21 cellular contexts compared by ENCODE assay signal in the genomic region with DNA sequence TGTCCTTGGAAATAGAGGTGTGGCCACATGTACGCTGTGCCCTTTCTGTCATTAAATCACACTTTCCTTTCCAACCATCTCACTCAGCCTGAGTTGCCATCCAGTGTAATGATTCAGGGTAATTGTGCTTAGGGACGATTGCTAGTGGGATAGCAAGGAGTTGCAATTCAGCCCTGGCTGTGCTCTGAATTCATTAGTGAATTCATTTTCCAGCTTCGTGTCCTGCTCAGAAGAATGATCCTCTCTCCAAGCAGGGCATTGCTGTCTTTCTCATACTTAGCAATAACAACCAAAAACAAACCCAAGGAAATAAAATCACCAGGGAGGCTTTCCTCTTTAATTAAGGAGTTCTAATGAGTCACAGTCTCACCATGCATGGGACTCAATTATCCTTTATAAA.
"Had no signal": no experiment of that assay in that cellular context is flagged by ENCODE, and none has a peak within 500 bp of the region (broad histone marks: within the 10 kb centered on the region; RNA-seq: fewer than 3 reads in every experiment).

No MANE protein-coding gene starts in this region.

- H3K4me3 Mint-ChIP-seq: activated CD4-positive, alpha-beta memory T cell treated with anti-CD3 and anti-CD28 coated beads for 36 hours; activated naive CD4-positive, alpha-beta T cell treated with anti-CD3 and anti-CD28 coated beads for 36 hours; activated naive CD8-positive, alpha-beta T cell treated with anti-CD3 and anti-CD28 coated beads, Interleukin-2, amount 10 ng/mL, durations not matched to agents 7 days and 5 days; activated T-cell treated with anti-CD3 and anti-CD28 coated beads, Interleukin-2, amount 50 U/mL, for 72 hours; natural killer cell; stimulated activated naive B cell treated with anti-CD40 and anti-IgM and Interleukin-4, amounts not matched to agents 10 μg/mL and 1 μg/mL and 100 μg/mL, for 72 hours; T-helper 17 cell had no signal

- H3K27ac Mint-ChIP-seq: activated CD4-positive, alpha-beta memory T cell treated with anti-CD3 and anti-CD28 coated beads for 36 hours; activated naive CD4-positive, alpha-beta T cell treated with anti-CD3 and anti-CD28 coated beads for 36 hours; activated naive CD8-positive, alpha-beta T cell treated with anti-CD3 and anti-CD28 coated beads, Interleukin-2, amount 10 ng/mL, durations not matched to agents 7 days and 5 days; activated T-cell treated with anti-CD3 and anti-CD28 coated beads, Interleukin-2, amount 50 U/mL, for 72 hours; natural killer cell; stimulated activated naive B cell treated with anti-CD40 and anti-IgM and Interleukin-4, amounts not matched to agents 10 μg/mL and 1 μg/mL and 100 μg/mL, for 72 hours; T-helper 17 cell had no signal

- H3K9me3 Mint-ChIP-seq: activated CD4-positive, alpha-beta memory T cell treated with anti-CD3 and anti-CD28 coated beads for 36 hours; activated naive CD4-positive, alpha-beta T cell treated with anti-CD3 and anti-CD28 coated beads for 36 hours; activated naive CD8-positive, alpha-beta T cell treated with anti-CD3 and anti-CD28 coated beads, Interleukin-2, amount 10 ng/mL, durations not matched to agents 7 days and 5 days; activated T-cell treated with anti-CD3 and anti-CD28 coated beads, Interleukin-2, amount 50 U/mL, for 72 hours; natural killer cell; stimulated activated naive B cell treated with anti-CD40 and anti-IgM and Interleukin-4, amounts not matched to agents 10 μg/mL and 1 μg/mL and 100 μg/mL, for 72 hours had no signal

- ATAC-seq: activated T-cell treated with anti-CD3 and anti-CD28 coated beads, Interleukin-2, amount 50 U/mL, for 72 hours; foreskin keratinocyte; left ventricle myocardium superior; natural killer cell; stimulated activated naive B cell treated with anti-CD40 and anti-IgM and Interleukin-4, amounts not matched to agents 10 μg/mL and 1 μg/mL and 100 μg/mL, for 72 hours; T-helper 17 cell had no signal

- H3K4me1 Mint-ChIP-seq: activated naive CD8-positive, alpha-beta T cell treated with anti-CD3 and anti-CD28 coated beads, Interleukin-2, amount 10 ng/mL, durations not matched to agents 7 days and 5 days had no signal

- DNase-seq: activated CD4-positive, alpha-beta memory T cell treated with anti-CD3 and anti-CD28 coated beads for 36 hours; activated CD4-positive, alpha-beta T cell treated with anti-CD3 and anti-CD28 coated beads for 48 hours; activated CD4-positive, CD25-positive, alpha-beta regulatory T cell; activated effector memory CD4-positive, alpha-beta T cell treated with Interleukin-2 at 50 U/mL for 16 hours; activated naive CD4-positive, alpha-beta T cell treated with anti-CD3 and anti-CD28 coated beads for 36 hours; activated naive CD8-positive, alpha-beta T cell treated with anti-CD3 and anti-CD28 coated beads, Interleukin-2, amount 10 ng/mL, durations not matched to agents 7 days and 5 days; activated T-cell treated with anti-CD3 and anti-CD28 coated beads, Interleukin-2, amount 50 U/mL, for 72 hours; amniotic stem cell; effector CD8-positive, alpha-beta T cell; erythroblast; foreskin keratinocyte; left ventricle myocardium superior; midbrain; natural killer cell; stimulated activated CD4-positive, alpha-beta T cell treated with anti-CD3 and anti-CD28 coated beads, Interleukin-2, amount 100 ng/mL, for 48 hours; stimulated activated CD8-positive, alpha-beta memory T cell treated with anti-CD3 and anti-CD28 coated beads, Interleukin-4, amount 100 ng/mL, for 48 hours; stimulated activated naive B cell treated with anti-CD40 and anti-IgM and Interleukin-4, amounts not matched to agents 10 μg/mL and 1 μg/mL and 100 μg/mL, for 72 hours; T-helper 17 cell; testis; trophoblast cell; uterus had no signal

- H3K36me3 Mint-ChIP-seq: activated CD4-positive, alpha-beta memory T cell treated with anti-CD3 and anti-CD28 coated beads for 36 hours; activated naive CD8-positive, alpha-beta T cell treated with anti-CD3 and anti-CD28 coated beads, Interleukin-2, amount 10 ng/mL, durations not matched to agents 7 days and 5 days; natural killer cell; stimulated activated naive B cell treated with anti-CD40 and anti-IgM and Interleukin-4, amounts not matched to agents 10 μg/mL and 1 μg/mL and 100 μg/mL, for 72 hours had no signal
